Comparison of ENCODE assay signal across 1 cellular context in the genomic region with DNA sequence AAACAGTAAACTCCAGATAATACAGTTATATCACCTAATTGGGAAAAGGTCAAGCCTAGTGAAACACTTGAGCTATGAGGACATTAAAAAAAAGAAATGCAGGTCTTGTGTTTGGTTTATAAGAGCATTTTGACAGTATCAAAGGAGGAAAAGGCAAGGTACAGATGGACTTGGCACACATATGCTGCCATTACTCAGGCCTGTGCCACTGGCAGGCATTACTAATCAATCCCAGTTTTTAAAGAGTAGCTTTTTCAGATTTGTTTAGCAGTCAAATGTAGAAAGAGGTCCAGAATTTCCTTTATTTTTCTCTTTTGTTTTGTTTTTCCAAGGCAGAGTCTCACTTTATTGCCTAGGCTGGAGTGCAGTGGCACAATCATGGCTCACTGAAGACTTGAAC.
A peak's percentile ranks its signal among the peaks of the same experiment; 100 is the strongest.
TF ChIP-seq lines count a peak whose summit lies in the region.

No MANE protein-coding gene starts in this region.

TF ChIP-seq in K562, 482 proteins besides CTCF, POLR2A, EP300 and RAD21:
- TF ChIP-seq, protein P1, sequence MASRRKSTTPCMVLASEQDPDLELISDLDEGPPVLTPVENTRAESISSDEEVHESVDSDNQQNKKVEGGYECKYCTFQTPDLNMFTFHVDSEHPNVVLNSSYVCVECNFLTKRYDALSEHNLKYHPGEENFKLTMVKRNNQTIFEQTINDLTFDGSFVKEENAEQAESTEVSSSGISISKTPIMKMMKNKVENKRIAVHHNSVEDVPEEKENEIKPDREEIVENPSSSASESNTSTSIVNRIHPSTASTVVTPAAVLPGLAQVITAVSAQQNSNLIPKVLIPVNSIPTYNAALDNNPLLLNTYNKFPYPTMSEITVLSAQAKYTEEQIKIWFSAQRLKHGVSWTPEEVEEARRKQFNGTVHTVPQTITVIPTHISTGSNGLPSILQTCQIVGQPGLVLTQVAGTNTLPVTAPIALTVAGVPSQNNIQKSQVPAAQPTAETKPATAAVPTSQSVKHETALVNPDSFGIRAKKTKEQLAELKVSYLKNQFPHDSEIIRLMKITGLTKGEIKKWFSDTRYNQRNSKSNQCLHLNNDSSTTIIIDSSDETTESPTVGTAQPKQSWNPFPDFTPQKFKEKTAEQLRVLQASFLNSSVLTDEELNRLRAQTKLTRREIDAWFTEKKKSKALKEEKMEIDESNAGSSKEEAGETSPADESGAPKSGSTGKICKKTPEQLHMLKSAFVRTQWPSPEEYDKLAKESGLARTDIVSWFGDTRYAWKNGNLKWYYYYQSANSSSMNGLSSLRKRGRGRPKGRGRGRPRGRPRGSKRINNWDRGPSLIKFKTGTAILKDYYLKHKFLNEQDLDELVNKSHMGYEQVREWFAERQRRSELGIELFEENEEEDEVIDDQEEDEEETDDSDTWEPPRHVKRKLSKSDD (conservative IDR thresholded peaks at IDR 0.05; ENCODE audit: low read length): no peak
- TF ChIP-seq THRAP3 (IDR thresholded peaks at IDR 0.05; ENCODE audit: borderline replicate concordance) (no peak), ZNF175 (CRISPR knock-in tag; IDR thresholded peaks at IDR 0.05; ENCODE audit: low read depth) (no peak), CEBPG (CRISPR knock-in tag; IDR thresholded peaks at IDR 0.05) (no peak), CEBPG (tag; conservative IDR thresholded peaks at IDR 0.05 in 1 of 2, IDR thresholded peaks at IDR 0.05 in 1 of 2) (no peak), SAFB2 (IDR thresholded peaks at IDR 0.05; ENCODE audit: borderline replicate concordance, low read depth, low read length, severe bottlenecking) (no peak), ZNF764 (CRISPR knock-in tag; IDR thresholded peaks at IDR 0.05; ENCODE audit: low read depth) (no peak), U2AF1 (optimal IDR thresholded peaks at IDR 0.05; ENCODE audit: low read depth, low read length) (no peak), NFE2 (IDR thresholded peaks at IDR 0.05; ENCODE audit: low read depth) (no peak), EWSR1 (IDR thresholded peaks at IDR 0.05; ENCODE audit: borderline replicate concordance, low read depth, partially characterized antibody) (no peak), ZNF12 (CRISPR knock-in tag; IDR thresholded peaks at IDR 0.05) (no peak), ZBTB17 (CRISPR knock-in tag; IDR thresholded peaks at IDR 0.05) (peak; percentile 79; the same call in 1 of the 2 replicates), SMARCB1 (IDR thresholded peaks at IDR 0.05; ENCODE audit: insufficient read length, low read depth) (no peak)
- TF ChIP-seq, protein P2, sequence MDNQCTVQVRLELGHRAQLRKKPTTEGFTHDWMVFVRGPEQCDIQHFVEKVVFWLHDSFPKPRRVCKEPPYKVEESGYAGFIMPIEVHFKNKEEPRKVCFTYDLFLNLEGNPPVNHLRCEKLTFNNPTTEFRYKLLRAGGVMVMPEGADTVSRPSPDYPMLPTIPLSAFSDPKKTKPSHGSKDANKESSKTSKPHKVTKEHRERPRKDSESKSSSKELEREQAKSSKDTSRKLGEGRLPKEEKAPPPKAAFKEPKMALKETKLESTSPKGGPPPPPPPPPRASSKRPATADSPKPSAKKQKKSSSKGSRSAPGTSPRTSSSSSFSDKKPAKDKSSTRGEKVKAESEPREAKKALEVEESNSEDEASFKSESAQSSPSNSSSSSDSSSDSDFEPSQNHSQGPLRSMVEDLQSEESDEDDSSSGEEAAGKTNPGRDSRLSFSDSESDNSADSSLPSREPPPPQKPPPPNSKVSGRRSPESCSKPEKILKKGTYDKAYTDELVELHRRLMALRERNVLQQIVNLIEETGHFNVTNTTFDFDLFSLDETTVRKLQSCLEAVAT (IDR thresholded peaks at IDR 0.05): peak in 1 of 2 experiments; percentile 61; a peak in 2 of 4 replicates
TF ChIP-seq in K562: peak in this region for 2.
